In genomic region chr15:75403892-75404291, GRCh38 we compare ENCODE assay signal across 1 cellular context.
TF ChIP-seq lines count a peak whose summit lies in the region.

No MANE protein-coding gene starts in this region.

TF ChIP-seq in GM23338, 12 proteins besides CTCF, POLR2A, EP300 and RAD21 (continued from another document):
- TF ChIP-seq, protein P1, sequence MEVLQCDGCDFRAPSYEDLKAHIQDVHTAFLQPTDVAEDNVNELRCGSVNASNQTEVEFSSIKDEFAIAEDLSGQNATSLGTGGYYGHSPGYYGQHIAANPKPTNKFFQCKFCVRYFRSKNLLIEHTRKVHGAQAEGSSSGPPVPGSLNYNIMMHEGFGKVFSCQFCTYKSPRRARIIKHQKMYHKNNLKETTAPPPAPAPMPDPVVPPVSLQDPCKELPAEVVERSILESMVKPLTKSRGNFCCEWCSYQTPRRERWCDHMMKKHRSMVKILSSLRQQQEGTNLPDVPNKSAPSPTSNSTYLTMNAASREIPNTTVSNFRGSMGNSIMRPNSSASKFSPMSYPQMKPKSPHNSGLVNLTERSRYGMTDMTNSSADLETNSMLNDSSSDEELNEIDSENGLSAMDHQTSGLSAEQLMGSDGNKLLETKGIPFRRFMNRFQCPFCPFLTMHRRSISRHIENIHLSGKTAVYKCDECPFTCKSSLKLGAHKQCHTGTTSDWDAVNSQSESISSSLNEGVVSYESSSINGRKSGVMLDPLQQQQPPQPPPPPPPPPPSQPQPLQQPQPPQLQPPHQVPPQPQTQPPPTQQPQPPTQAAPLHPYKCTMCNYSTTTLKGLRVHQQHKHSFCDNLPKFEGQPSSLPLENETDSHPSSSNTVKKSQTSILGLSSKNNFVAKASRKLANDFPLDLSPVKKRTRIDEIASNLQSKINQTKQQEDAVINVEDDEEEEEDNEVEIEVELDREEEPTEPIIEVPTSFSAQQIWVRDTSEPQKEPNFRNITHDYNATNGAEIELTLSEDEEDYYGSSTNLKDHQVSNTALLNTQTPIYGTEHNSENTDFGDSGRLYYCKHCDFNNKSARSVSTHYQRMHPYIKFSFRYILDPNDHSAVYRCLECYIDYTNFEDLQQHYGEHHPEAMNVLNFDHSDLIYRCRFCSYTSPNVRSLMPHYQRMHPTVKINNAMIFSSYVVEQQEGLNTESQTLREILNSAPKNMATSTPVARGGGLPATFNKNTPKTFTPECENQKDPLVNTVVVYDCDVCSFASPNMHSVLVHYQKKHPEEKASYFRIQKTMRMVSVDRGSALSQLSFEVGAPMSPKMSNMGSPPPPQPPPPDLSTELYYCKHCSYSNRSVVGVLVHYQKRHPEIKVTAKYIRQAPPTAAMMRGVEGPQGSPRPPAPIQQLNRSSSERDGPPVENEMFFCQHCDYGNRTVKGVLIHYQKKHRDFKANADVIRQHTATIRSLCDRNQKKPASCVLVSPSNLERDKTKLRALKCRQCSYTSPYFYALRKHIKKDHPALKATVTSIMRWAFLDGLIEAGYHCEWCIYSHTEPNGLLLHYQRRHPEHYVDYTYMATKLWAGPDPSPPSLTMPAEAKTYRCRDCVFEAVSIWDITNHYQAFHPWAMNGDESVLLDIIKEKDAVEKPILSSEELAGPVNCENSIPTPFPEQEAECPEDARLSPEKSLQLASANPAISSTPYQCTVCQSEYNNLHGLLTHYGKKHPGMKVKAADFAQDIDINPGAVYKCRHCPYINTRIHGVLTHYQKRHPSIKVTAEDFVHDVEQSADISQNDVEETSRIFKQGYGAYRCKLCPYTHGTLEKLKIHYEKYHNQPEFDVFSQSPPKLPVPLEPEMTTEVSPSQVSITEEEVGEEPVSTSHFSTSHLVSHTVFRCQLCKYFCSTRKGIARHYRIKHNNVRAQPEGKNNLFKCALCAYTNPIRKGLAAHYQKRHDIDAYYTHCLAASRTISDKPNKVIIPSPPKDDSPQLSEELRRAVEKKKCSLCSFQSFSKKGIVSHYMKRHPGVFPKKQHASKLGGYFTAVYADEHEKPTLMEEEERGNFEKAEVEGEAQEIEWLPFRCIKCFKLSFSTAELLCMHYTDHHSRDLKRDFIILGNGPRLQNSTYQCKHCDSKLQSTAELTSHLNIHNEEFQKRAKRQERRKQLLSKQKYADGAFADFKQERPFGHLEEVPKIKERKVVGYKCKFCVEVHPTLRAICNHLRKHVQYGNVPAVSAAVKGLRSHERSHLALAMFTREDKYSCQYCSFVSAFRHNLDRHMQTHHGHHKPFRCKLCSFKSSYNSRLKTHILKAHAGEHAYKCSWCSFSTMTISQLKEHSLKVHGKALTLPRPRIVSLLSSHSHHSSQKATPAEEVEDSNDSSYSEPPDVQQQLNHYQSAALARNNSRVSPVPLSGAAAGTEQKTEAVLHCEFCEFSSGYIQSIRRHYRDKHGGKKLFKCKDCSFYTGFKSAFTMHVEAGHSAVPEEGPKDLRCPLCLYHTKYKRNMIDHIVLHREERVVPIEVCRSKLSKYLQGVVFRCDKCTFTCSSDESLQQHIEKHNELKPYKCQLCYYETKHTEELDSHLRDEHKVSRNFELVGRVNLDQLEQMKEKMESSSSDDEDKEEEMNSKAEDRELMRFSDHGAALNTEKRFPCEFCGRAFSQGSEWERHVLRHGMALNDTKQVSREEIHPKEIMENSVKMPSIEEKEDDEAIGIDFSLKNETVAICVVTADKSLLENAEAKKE (CRISPR knock-in tag; IDR thresholded peaks at IDR 0.05): no peak
- no peak for TF ChIP-seq EZH2phosphoT487 (IDR thresholded peaks at IDR 0.05; ENCODE audit: unreplicated experiment)
